In the genomic region with DNA sequence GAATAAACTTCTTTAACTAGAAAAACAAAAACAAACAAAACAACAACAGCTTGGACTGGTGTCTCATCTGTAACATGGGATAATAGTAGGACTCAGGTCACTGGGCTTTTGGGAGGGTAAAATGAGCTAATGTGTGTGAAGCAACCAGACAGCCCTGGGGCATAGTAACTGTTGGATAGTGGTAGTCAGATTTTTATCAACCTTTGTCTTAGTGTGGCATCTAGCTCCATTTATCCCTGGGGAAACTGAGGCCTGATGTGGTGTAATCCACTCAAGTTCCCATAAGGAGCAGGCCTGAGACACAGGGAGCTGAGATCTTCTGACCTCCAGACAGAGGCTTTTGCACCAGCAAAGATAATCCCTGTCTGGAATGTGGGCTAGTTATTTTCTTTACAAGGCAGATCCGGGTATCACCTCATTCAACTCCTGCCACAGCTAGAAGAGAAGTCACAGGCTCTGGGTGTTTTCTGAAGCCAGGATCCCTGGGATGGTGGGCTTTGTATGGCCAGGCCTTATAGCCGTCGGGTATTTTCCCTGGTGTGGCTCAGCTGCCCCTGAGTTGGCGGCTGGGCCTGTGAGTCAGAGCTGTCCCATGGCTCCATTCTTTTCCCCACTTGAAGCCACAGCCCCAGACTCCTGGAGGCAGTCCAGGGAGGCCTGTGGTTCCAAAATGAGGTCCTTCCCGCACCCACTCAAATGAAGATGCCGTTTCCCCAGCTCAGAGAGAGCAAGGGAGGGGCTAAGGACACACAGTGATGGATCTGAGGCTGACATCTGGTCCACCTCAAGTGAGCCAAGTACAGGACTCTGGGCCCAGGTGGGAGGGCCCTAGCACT, we compare ENCODE assay signal across 10 cellular contexts. TPM values are rescaled to one million over a fixed set of nuclear protein-coding genes. Genes with fewer than 3 reads are reported as not detected.
DNase-seq lines count a peak whose midpoint lies in the region; ATAC-seq and TF ChIP-seq lines count a peak whose summit lies in the region.
"Had no signal": no experiment of that assay in that cellular context is flagged by ENCODE, and none has a peak within 500 bp of the region (broad histone marks: within the 10 kb centered on the region; RNA-seq: fewer than 3 reads in every experiment).

No MANE protein-coding gene starts in this region.

- TF ChIP-seq POLR2A in gastrocnemius medialis (IDR thresholded peaks at IDR 0.05): no peak

- H3K27me3 ChIP-seq in gastrocnemius medialis: no peaks in the 10 kb centered on the region

- no peaks in the 10 kb centered on the region for H3K4me1 ChIP-seq in gastrocnemius medialis

- peak overlapping the region; percentile 31 to 55 (median 38) for H3K27ac ChIP-seq in gastrocnemius medialis

- ATAC-seq in SK-N-SH treated with all-trans-retinoic acid at 6 μM for 48 hours (peak; percentile 71), gastrocnemius medialis (peak; percentile 17 to 44), GM18520 (IDR thresholded peaks at IDR 0.05; ENCODE audit: unreplicated experiment) (no peak)
- ATAC-seq: T-cell had no signal

- H3K36me3 ChIP-seq in gastrocnemius medialis: no peaks in the 10 kb centered on the region

- DNase-seq in GM03348 (ENCODE audit: low spot score) (peak; percentile 94), glomerular visceral epithelial cell (ENCODE audit: extremely low spot score) (peak; percentile 81), gastrocnemius medialis (peak in 1 of 2 donors; percentile 44), OCI-M1 (lab: John Stamatoyannopoulos, UW) (no peak), MV-4-11 (lab: John Stamatoyannopoulos, UW) (no peak), superior temporal gyrus (ENCODE audit: extremely low spot score) (no peak)
- DNase-seq: activated naive CD8-positive, alpha-beta T cell treated with anti-CD3 and anti-CD28 coated beads, Interleukin-2, amount 10 ng/mL, durations not matched to agents 7 days and 5 days had no signal

- no peak overlapping the region for H3K4me3 ChIP-seq in gastrocnemius medialis

- in situ Hi-C loops in gastrocnemius medialis (cut with MboI; ENCODE audit: low sequenced_read_pairs in 4 of 4): no loop called here

- TF ChIP-seq CTCF in gastrocnemius medialis (IDR thresholded peaks at IDR 0.05 in 4 of 5, conservative IDR thresholded peaks at IDR 0.05 in 1 of 5): no peak

- H3K9me3 ChIP-seq in gastrocnemius medialis: no peaks in the 10 kb centered on the region

- intact Hi-C loops in gastrocnemius medialis (cut with DNase I; ENCODE audit: low total_unique reads): no loop called here

TF ChIP-seq in SK-N-SH treated with all-trans-retinoic acid at 6 μM for 48 hours, 23 proteins besides CTCF, POLR2A, EP300 and RAD21:
- TF ChIP-seq GLIS3 (CRISPR knock-in tag; IDR thresholded peaks at IDR 0.05): no peak
- no peak for TF ChIP-seq ARNTL (CRISPR knock-in tag; IDR thresholded peaks at IDR 0.05; ENCODE audit: borderline replicate concordance, low read depth)
- no peak for TF ChIP-seq CREB5 (CRISPR knock-in tag; IDR thresholded peaks at IDR 0.05; ENCODE audit: low read depth)
- TF ChIP-seq, protein P1, sequence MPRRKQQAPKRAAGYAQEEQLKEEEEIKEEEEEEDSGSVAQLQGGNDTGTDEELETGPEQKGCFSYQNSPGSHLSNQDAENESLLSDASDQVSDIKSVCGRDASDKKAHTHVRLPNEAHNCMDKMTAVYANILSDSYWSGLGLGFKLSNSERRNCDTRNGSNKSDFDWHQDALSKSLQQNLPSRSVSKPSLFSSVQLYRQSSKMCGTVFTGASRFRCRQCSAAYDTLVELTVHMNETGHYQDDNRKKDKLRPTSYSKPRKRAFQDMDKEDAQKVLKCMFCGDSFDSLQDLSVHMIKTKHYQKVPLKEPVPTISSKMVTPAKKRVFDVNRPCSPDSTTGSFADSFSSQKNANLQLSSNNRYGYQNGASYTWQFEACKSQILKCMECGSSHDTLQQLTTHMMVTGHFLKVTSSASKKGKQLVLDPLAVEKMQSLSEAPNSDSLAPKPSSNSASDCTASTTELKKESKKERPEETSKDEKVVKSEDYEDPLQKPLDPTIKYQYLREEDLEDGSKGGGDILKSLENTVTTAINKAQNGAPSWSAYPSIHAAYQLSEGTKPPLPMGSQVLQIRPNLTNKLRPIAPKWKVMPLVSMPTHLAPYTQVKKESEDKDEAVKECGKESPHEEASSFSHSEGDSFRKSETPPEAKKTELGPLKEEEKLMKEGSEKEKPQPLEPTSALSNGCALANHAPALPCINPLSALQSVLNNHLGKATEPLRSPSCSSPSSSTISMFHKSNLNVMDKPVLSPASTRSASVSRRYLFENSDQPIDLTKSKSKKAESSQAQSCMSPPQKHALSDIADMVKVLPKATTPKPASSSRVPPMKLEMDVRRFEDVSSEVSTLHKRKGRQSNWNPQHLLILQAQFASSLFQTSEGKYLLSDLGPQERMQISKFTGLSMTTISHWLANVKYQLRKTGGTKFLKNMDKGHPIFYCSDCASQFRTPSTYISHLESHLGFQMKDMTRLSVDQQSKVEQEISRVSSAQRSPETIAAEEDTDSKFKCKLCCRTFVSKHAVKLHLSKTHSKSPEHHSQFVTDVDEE (CRISPR knock-in tag; IDR thresholded peaks at IDR 0.05): no peak
- no peak for TF ChIP-seq BACH2 (CRISPR knock-in tag; IDR thresholded peaks at IDR 0.05; ENCODE audit: borderline replicate concordance)
- TF ChIP-seq, protein P2, sequence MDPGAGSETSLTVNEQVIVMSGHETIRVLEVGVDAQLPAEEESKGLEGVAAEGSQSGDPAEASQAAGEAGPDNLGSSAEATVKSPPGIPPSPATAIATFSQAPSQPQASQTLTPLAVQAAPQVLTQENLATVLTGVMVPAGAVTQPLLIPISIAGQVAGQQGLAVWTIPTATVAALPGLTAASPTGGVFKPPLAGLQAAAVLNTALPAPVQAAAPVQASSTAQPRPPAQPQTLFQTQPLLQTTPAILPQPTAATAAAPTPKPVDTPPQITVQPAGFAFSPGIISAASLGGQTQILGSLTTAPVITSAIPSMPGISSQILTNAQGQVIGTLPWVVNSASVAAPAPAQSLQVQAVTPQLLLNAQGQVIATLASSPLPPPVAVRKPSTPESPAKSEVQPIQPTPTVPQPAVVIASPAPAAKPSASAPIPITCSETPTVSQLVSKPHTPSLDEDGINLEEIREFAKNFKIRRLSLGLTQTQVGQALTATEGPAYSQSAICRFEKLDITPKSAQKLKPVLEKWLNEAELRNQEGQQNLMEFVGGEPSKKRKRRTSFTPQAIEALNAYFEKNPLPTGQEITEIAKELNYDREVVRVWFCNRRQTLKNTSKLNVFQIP (CRISPR knock-in tag; IDR thresholded peaks at IDR 0.05; ENCODE audit: borderline replicate concordance, low read depth): no peak
- TF ChIP-seq TOX (CRISPR knock-in tag; IDR thresholded peaks at IDR 0.05; ENCODE audit: borderline replicate concordance): no peak
- TF ChIP-seq ESRRG (CRISPR knock-in tag; IDR thresholded peaks at IDR 0.05): no peak
- no peak for TF ChIP-seq ZFP3 (CRISPR knock-in tag; IDR thresholded peaks at IDR 0.05)
- TF ChIP-seq RARB (CRISPR knock-in tag; IDR thresholded peaks at IDR 0.05): no peak

RNA-seq across cellular contexts. Expression of gene CSF1R, which starts 26.1 kb away (rescaled TPM):
- 10 to 100 TPM in 2 of 4 donors, 1 to 10 TPM in 2; 7.5 to 17.0 (median 9.8) TPM for total RNA-seq in gastrocnemius medialis

RNA-seq across cellular contexts. Expression of gene PDGFRB, which starts 43.2 kb away (rescaled TPM):
- total RNA-seq in gastrocnemius medialis: 10 to 100 TPM; 27.9 to 58.4 (median 52.5) TPM

RNA-seq across cellular contexts. Expression of gene CDX1, which starts 54.1 kb away (rescaled TPM):
- 1 to 10 TPM in 1 of 4 donors, not detected in 3; 1.5 TPM for total RNA-seq in gastrocnemius medialis
- total RNA-seq: activated naive CD8-positive, alpha-beta T cell treated with anti-CD3 and anti-CD28 coated beads, Interleukin-2, amount 10 ng/mL, durations not matched to agents 7 days and 5 days had no signal

Comparison
In these comparisons a context has a peak if more than half of its experiments do, and no peak if none do; other contexts are left out.
1. DNase-seq: peak in GM03348 (single experiment) and glomerular visceral epithelial cell (single experiment); none in OCI-M1 (single experiment), MV-4-11 (single experiment) and superior temporal gyrus (single experiment).